3 cellular contexts compared by ENCODE assay signal in genomic region chr3:7602297-7602696, GRCh38.
"Had no signal": no experiment of that assay in that cellular context is flagged by ENCODE, and none has a peak within 500 bp of the region (broad histone marks: within the 10 kb centered on the region; RNA-seq: fewer than 3 reads in every experiment).

No MANE protein-coding gene starts in this region.

- DNase-seq: GDM1, GF-D8 had no signal

- H3K4me3 ChIP-seq: GM12878 had no signal

- ATAC-seq: GM12878 had no signal
